Comparison of ENCODE assay signal across 10 cellular contexts in the genomic region with DNA sequence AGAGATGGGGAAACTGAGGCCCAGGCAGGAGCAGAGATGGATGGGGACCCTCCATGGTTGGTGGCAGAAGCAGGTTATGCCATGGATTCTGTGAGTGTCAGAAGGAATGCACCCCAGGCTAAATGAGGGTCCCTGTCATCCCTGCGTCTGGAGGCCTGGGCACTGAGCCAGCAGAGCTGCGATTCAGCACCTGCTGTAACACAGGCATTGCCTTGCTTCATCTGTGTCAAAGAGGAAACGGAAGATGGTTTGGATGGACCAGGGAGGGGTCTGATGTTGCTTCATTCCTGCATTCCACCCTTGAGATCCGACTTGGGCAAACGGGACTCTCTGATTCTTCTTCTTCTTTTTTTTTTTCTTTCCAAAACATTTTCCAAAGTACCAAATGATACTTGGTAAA. TPM values are rescaled to one million over a fixed set of nuclear protein-coding genes. Genes with fewer than 3 reads are reported as not detected.
DNase-seq lines count a peak whose midpoint lies in the region; ATAC-seq and TF ChIP-seq lines count a peak whose summit lies in the region.
"Had no signal": no experiment of that assay in that cellular context is flagged by ENCODE, and none has a peak within 500 bp of the region (broad histone marks: within the 10 kb centered on the region; RNA-seq: fewer than 3 reads in every experiment).

No MANE protein-coding gene starts in this region.

- TF ChIP-seq CTCF in epithelial cell of esophagus (IDR thresholded peaks at IDR 0.05; ENCODE audit: insufficient read depth, low read depth, low read length, missing control alignments) (no peak), stomach (IDR thresholded peaks at IDR 0.05) (no peak)

- H3K4me3 ChIP-seq in epithelial cell of esophagus (ENCODE audit: low read length) (no peak overlapping the region), stomach (peak overlapping the region in 3 of 4 donors; percentile 9 to 39 (median 34))

- CTCF ChIA-PET in HEK293T (lab: Yijun Ruan, JAX), result no interaction called here

- WGBS in stomach, 5 donors, result 35 to 44% (median 39%) methylated on average over 5 of the region's 5 CpGs

- H3K4me1 ChIP-seq in stomach, result peaks cover 0 to 8% (median 3%) of the 10 kb centered on the region in 4 donors
- H3K4me1 ChIP-seq: breast epithelium had no signal

- ATAC-seq in HG02970 (IDR thresholded peaks at IDR 0.05; ENCODE audit: low FRiP score, unreplicated experiment), result no peak

- H3K9me3 ChIP-seq in stomach, result no peaks in the 10 kb centered on the region
- H3K9me3 ChIP-seq: breast epithelium had no signal

- DNase-seq in DMS 273 (lab: John Stamatoyannopoulos, UW; ENCODE audit: unreplicated experiment) (peak; percentile 77), DMS 273 treated with DMSO at 0.1 percent for 48 hours (lab: John Stamatoyannopoulos, UW) (no peak), NCI-H460 (ENCODE audit: extremely low read depth, low read depth) (peak; percentile 51), epithelial cell of esophagus (ENCODE audit: low read depth) (peak; percentile 78), stomach (peak; percentile 54), HEK293T (ENCODE audit: extremely low spot score) (no peak), NCI-H2227 (lab: John Stamatoyannopoulos, UW; ENCODE audit: unreplicated experiment) (no peak)

- H3K27me3 ChIP-seq in stomach, result peaks cover 0 to 28% (median 0%) of the 10 kb centered on the region in 3 donors
- H3K27me3 ChIP-seq: breast epithelium had no signal

- no peak for TF ChIP-seq EP300 in stomach (IDR thresholded peaks at IDR 0.05)

- peak overlapping the region in 3 of 5 donors; percentile 26 to 71 (median 65) for H3K27ac ChIP-seq in stomach
- H3K27ac ChIP-seq: 22Rv1, breast epithelium had no signal

- POLR2A ChIA-PET in HEK293T (lab: Yijun Ruan, JAX), result no interaction called here

- intact Hi-C loops in stomach (cut with DNase I; ENCODE audit: low total_unique reads), result no loop called here

- no peaks in the 10 kb centered on the region for H3K36me3 ChIP-seq in stomach
- H3K36me3 ChIP-seq: breast epithelium had no signal

- no peak for TF ChIP-seq POLR2A in stomach (IDR thresholded peaks at IDR 0.05)

TF ChIP-seq in HEK293T, 16 proteins besides CTCF, POLR2A, EP300 and RAD21:
- no peak for TF ChIP-seq LEF1 (IDR thresholded peaks at IDR 0.05; ENCODE audit: borderline replicate concordance)
- no peak for TF ChIP-seq ARNT (IDR thresholded peaks at IDR 0.05)
- TF ChIP-seq ELF4 (IDR thresholded peaks at IDR 0.05), result no peak
- no peak for TF ChIP-seq L3MBTL2 (conservative IDR thresholded peaks at IDR 0.05)
- TF ChIP-seq FOXK2 (IDR thresholded peaks at IDR 0.05), result no peak
- TF ChIP-seq CTBP1 (IDR thresholded peaks at IDR 0.05; ENCODE audit: borderline replicate concordance), result no peak
- no peak for TF ChIP-seq FOXA1 (IDR thresholded peaks at IDR 0.05)
- no peak for TF ChIP-seq NFRKB (IDR thresholded peaks at IDR 0.05)
- no peak for TF ChIP-seq ZNF384 (IDR thresholded peaks at IDR 0.05)
- no peak for TF ChIP-seq SUZ12 (IDR thresholded peaks at IDR 0.05)
- no peak for TF ChIP-seq TARDBP (IDR thresholded peaks at IDR 0.05)
- TF ChIP-seq FOXM1 (IDR thresholded peaks at IDR 0.05; ENCODE audit: borderline replicate concordance), result no peak
- TF ChIP-seq HDGF (IDR thresholded peaks at IDR 0.05; ENCODE audit: borderline replicate concordance), result no peak
- TF ChIP-seq BHLHE40 (IDR thresholded peaks at IDR 0.05; ENCODE audit: borderline replicate concordance), result no peak
- TF ChIP-seq, protein P1, sequence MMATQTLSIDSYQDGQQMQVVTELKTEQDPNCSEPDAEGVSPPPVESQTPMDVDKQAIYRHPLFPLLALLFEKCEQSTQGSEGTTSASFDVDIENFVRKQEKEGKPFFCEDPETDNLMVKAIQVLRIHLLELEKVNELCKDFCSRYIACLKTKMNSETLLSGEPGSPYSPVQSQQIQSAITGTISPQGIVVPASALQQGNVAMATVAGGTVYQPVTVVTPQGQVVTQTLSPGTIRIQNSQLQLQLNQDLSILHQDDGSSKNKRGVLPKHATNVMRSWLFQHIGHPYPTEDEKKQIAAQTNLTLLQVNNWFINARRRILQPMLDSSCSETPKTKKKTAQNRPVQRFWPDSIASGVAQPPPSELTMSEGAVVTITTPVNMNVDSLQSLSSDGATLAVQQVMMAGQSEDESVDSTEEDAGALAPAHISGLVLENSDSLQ (IDR thresholded peaks at IDR 0.05), result no peak
- no peak for TF ChIP-seq SP1 (IDR thresholded peaks at IDR 0.05)
TF ChIP-seq in HEK293T: peak in this region for 0.

RNA-seq across cellular contexts. Expression of a gene that starts 1.2 kb away (rescaled TPM):
- total RNA-seq in NCI-H460 (2014; rRNA removed; shearing (Covaris generic)), result 7.1 and 8.0 TPM in 2 replicates
- polyA plus RNA-seq in NCI-H460 (2014; cell fraction: nucleus; rRNA removed), result 4.3 and 5.4 TPM in 2 replicates
- 10 to 100 TPM in 1 of 5 donors, 1 to 10 TPM in 3, under 1 TPM in 1; 0.45 to 15.2 (median 1.9) TPM for total RNA-seq in stomach
- 1 to 10 TPM; 2.3 to 7.2 (median 3.5) TPM for polyA plus RNA-seq in stomach

RNA-seq across cellular contexts. Expression of a gene that starts 21.2 kb away (rescaled TPM):
- total RNA-seq in NCI-H460 (2014; rRNA removed; shearing (Covaris generic)), result 0.03 TPM in 1 of 2 replicates, not detected in the other
- 0.62 and 0.68 TPM in 2 replicates for polyA plus RNA-seq in NCI-H460 (2014; cell fraction: nucleus; rRNA removed)
- total RNA-seq in stomach, result 10 to 100 TPM in 1 of 5 donors, under 1 TPM in 2, not detected in 2; 0.73 to 11.1 (median 0.87) TPM
- under 1 TPM; 0.13 to 0.93 (median 0.76) TPM for polyA plus RNA-seq in stomach

RNA-seq across cellular contexts. Expression of a gene that starts 36.1 kb away (rescaled TPM):
- total RNA-seq in NCI-H460 (2014; rRNA removed; shearing (Covaris generic)), result 1.7 TPM in 2 replicates
- 1.9 and 3.3 TPM in 2 replicates for polyA plus RNA-seq in NCI-H460 (2014; cell fraction: nucleus; rRNA removed)
- 1 to 10 TPM in 4 of 5 donors, not detected in 1; 1.8 to 7.7 (median 4.5) TPM for total RNA-seq in stomach
- polyA plus RNA-seq in stomach, result 10 to 100 TPM; 14.1 to 48.0 (median 18.7) TPM

RNA-seq across cellular contexts. Expression of a gene that starts 38.3 kb away (rescaled TPM):
- total RNA-seq in NCI-H460 (2014; rRNA removed; shearing (Covaris generic)), result 17.6 and 18.0 TPM in 2 replicates
- 43.5 and 54.9 TPM in 2 replicates for polyA plus RNA-seq in NCI-H460 (2014; cell fraction: nucleus; rRNA removed)
- 10 to 100 TPM in 4 of 5 donors, 1 to 10 TPM in 1; 8.1 to 28.6 (median 13.4) TPM for total RNA-seq in stomach
- 1 to 10 TPM; 6.9 to 9.7 (median 9.0) TPM for polyA plus RNA-seq in stomach

RNA-seq across cellular contexts. Expression of a gene that starts 54.5 kb away (rescaled TPM):
- 6.0 and 6.1 TPM in 2 replicates for total RNA-seq in NCI-H460 (2014; rRNA removed; shearing (Covaris generic))
- polyA plus RNA-seq in NCI-H460 (2014; cell fraction: nucleus; rRNA removed), result 9.7 and 14.5 TPM in 2 replicates
- 10 to 100 TPM; 16.1 to 62.4 (median 21.7) TPM for total RNA-seq in stomach
- 10 to 100 TPM; 14.3 to 35.1 (median 20.9) TPM for polyA plus RNA-seq in stomach

Comparison
In these comparisons a context has a peak if more than half of its experiments do, and no peak if none do; other contexts are left out.
1. DNase-seq: peak in DMS 273 (single experiment), NCI-H460 (single experiment), epithelial cell of esophagus (single experiment) and stomach (single experiment); none in DMS 273 treated with DMSO at 0.1 percent for 48 hours (single experiment), HEK293T (single experiment) and NCI-H2227 (single experiment).